In the genomic region with DNA sequence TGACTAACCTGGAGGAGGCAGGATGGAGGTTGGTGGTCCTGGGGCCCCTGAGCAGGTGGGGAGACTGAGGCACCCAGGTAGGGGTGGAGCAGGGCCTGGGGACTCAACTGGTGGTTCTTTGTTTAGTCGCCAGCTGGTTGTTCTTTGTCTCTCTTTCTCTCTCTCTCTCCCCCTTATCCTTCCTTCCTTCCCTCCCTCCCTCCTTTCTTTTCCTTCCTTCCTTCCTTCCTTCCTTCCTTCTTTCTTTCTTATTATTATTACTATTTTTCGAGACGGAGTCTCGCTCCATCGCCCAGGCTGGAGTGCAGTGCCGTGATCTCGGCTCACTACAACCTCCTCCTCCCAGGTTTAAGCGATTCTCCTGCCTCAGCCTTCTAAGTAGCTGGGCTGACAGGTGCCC, we compare ENCODE assay signal across 1 cellular context.
TF ChIP-seq lines count a peak whose summit lies in the region.

No MANE protein-coding gene starts in this region.

TF ChIP-seq in K562, 482 proteins besides CTCF, POLR2A, EP300 and RAD21:
- no peak for TF ChIP-seq MEIS2 (IDR thresholded peaks at IDR 0.05; ENCODE audit: partially characterized antibody)
- TF ChIP-seq, protein P1, sequence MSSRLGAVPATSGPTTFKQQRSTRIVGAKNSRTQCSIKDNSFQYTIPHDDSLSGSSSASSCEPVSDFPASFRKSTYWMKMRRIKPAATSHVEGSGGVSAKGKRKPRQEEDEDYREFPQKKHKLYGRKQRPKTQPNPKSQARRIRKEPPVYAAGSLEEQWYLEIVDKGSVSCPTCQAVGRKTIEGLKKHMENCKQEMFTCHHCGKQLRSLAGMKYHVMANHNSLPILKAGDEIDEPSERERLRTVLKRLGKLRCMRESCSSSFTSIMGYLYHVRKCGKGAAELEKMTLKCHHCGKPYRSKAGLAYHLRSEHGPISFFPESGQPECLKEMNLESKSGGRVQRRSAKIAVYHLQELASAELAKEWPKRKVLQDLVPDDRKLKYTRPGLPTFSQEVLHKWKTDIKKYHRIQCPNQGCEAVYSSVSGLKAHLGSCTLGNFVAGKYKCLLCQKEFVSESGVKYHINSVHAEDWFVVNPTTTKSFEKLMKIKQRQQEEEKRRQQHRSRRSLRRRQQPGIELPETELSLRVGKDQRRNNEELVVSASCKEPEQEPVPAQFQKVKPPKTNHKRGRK (tag; IDR thresholded peaks at IDR 0.05): peak; percentile 80
